Comparison of ENCODE assay signal across 10 cellular contexts in the genomic region with DNA sequence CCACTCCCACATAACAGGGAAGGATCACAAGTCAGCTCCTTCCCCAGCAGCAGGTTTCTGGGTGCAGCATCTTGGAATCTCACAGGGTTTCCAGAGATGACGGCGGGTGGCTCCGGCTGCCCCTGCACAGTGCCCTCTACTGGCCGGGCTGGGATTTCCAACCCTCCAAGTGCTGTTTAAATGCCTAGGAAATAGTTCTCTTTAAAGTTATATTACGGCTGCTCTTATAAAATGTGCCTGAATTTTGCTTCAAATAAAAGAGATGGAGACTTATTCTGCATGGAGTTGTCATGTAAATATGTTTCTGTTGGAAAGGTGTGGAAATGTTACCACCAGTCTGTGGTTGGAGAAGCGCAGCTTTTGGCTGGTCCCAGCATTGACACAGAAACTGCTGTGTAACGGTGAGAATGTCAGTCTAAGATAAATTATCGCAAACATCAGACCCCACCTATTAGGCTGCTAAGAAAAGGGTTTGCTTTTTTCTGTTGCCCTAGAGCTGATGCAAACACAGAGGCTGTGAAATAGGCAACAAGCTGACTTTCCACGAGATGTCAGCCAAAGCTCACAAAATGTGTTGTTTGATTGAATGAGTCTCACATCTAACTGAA. TPM values are rescaled to one million over a fixed set of nuclear protein-coding genes. Genes with fewer than 3 reads are reported as not detected.
A peak's percentile ranks its signal among the peaks of the same experiment; 100 is the strongest.
DNase-seq lines count a peak whose midpoint lies in the region; ATAC-seq and TF ChIP-seq lines count a peak whose summit lies in the region.
"Had no signal": no experiment of that assay in that cellular context is flagged by ENCODE, and none has a peak within 500 bp of the region (broad histone marks: within the 10 kb centered on the region; RNA-seq: fewer than 3 reads in every experiment).

No MANE protein-coding gene starts in this region.

- H3K9me3 ChIP-seq in ovary: no peaks in the 10 kb centered on the region

- H3K27me3 ChIP-seq in ovary: no peaks in the 10 kb centered on the region

- ATAC-seq in GM21447 (IDR thresholded peaks at IDR 0.05; ENCODE audit: unreplicated experiment) (no peak), GM18867 (IDR thresholded peaks at IDR 0.05; ENCODE audit: unreplicated experiment) (no peak)

- 49 to 55% (median 51%) methylated on average over 9 of the region's 9 CpGs for WGBS in ovary, 3 donors

- TF ChIP-seq EP300 in ovary (IDR thresholded peaks at IDR 0.05): no peak

- TF ChIP-seq CTCF in GM12865 (IDR thresholded peaks at IDR 0.05; ENCODE audit: insufficient read depth, low read depth, low read length, missing control alignments) (peak; percentile 70), ovary (IDR thresholded peaks at IDR 0.05) (no peak)

- intact Hi-C loops in ovary (cut with DNase I): no loop called here

- H3K27ac ChIP-seq in ovary: no peak overlapping the region

- no peaks in the 10 kb centered on the region for H3K36me3 ChIP-seq in ovary

- H3K4me1 ChIP-seq in ovary (ENCODE audit: insufficient read depth): peaks cover 6% of the 10 kb centered on the region

- peak; percentile 49 for DNase-seq in GM12865 (ENCODE audit: low read depth)
- DNase-seq in NCI-H774 (lab: John Stamatoyannopoulos, UW): peak; percentile 42
- peak; percentile 39 for DNase-seq in activated T-cell treated with anti-CD3 and anti-CD28 coated beads for 1 hour (ENCODE audit: low read depth)
- DNase-seq in hepatic stellate cell (ENCODE audit: low spot score): peak; percentile 49
- DNase-seq in stimulated activated CD4-positive, alpha-beta T cell treated with anti-CD3 and anti-CD28 coated beads, TNF-alpha, amount 100 ng/mL, for 48 hours (ENCODE audit: low read depth in 3 of 3): peak; percentile 35 to 42 (median 42)
- no peak for DNase-seq in ovary

- no peak for TF ChIP-seq POLR2A in ovary (IDR thresholded peaks at IDR 0.05)

- H3K4me3 ChIP-seq in GM12865 (ENCODE audit: low read depth, low read length) (no peak overlapping the region), ovary (no peak overlapping the region)

RNA-seq across cellular contexts. Expression of gene HJURP, which starts 3.3 kb away (rescaled TPM):
- total RNA-seq in ovary: 1 to 10 TPM in 1 of 7 donors, under 1 TPM in 2, not detected in 4; 0.07 to 1.3 (median 0.94) TPM
- polyA plus RNA-seq in ovary: 1 to 10 TPM in 1 of 2 donors, under 1 TPM in 1; 0.48 to 1.5 TPM

RNA-seq across cellular contexts. Expression of gene TRPM8, which starts 59.6 kb away (rescaled TPM):
- under 1 TPM in 1 of 7 donors, not detected in 6; 0.92 TPM for total RNA-seq in ovary
- not detected for polyA plus RNA-seq in ovary
- total RNA-seq: skeletal muscle tissue; T-helper 2 cell treated with Interferon-gamma antibody and Interleukin-4, amounts not matched to agents 100 ng/mL and 5 ng/mL, for 36 hours had no signal

Comparison
In these comparisons a context has a peak if more than half of its experiments do, and no peak if none do; other contexts are left out.
1. DNase-seq: peak in GM12865 (single experiment), NCI-H774 (single experiment), activated T-cell treated with anti-CD3 and anti-CD28 coated beads for 1 hour (single experiment), hepatic stellate cell (single experiment) and stimulated activated CD4-positive, alpha-beta T cell treated with anti-CD3 and anti-CD28 coated beads, TNF-alpha, amount 100 ng/mL, for 48 hours (3 of 3); none in ovary (0 of 5).